In genomic region chr18:49749563-49749962, GRCh38 we compare ENCODE assay signal across 27 cellular contexts.
"Had no signal": no experiment of that assay in that cellular context is flagged by ENCODE, and none has a peak within 500 bp of the region (broad histone marks: within the 10 kb centered on the region; RNA-seq: fewer than 3 reads in every experiment).

No MANE protein-coding gene starts in this region.

- H3K4me1 ChIP-seq: neural progenitor cell, parathyroid adenoma, psoas muscle, sigmoid colon, stomach, tibial nerve, vagina had no signal

- ATAC-seq: natural killer cell treated with Interleukin-12 subunit alpha and Interleukin-12 subunit beta and Interleukin-15 and Interleukin-18, amount 100 ng/mL, for 72 hours; psoas muscle; right cardiac atrium; right lobe of liver; stimulated activated effector memory CD8-positive, alpha-beta T cell treated with anti-CD3 and anti-CD28 coated beads, Interleukin-12 subunit alpha, Interleukin-12 subunit beta, amount 100 ng/mL, for 72 hours; stimulated activated naive B cell treated with anti-CD40 and anti-IgM and Interleukin-4, amounts not matched to agents 10 μg/mL and 1 μg/mL and 100 μg/mL, for 72 hours had no signal

- DNase-seq: nephron progenitor cell; occipital lobe; ovary; posterior cingulate gyrus; psoas muscle; right cardiac atrium; right lobe of liver; small intestine; stimulated activated CD4-positive, alpha-beta T cell treated with anti-CD3 and anti-CD28 coated beads, Interleukin-15, amount 100 ng/mL, for 24 hours; stimulated activated CD4-positive, alpha-beta T cell treated with anti-CD3 and anti-CD28 coated beads, Interleukin-2, amount 100 ng/mL, for 24 hours; stimulated activated CD4-positive, alpha-beta T cell treated with anti-CD3 and anti-CD28 coated beads, Interleukin-2, amount 100 ng/mL, for 48 hours; stimulated activated CD4-positive, alpha-beta T cell treated with anti-CD3 and anti-CD28 coated beads, Interleukin-4, amount 100 ng/mL, for 24 hours; stimulated activated naive B cell treated with anti-CD40 and anti-IgM and Interleukin-4, amounts not matched to agents 10 μg/mL and 1 μg/mL and 100 μg/mL, for 72 hours; stimulated activated naive CD4-positive, alpha-beta T cell treated with Interleukin-2 at 50 U/mL for 16 hours; stomach; thyroid gland; trophoblast cell; upper lobe of left lung had no signal

- H3K79me2 ChIP-seq: parathyroid adenoma had no signal

- H3K36me3 ChIP-seq: neural progenitor cell, ovary, right lobe of liver, sigmoid colon, stomach, thoracic aorta, thyroid gland, tibial nerve, upper lobe of left lung, vagina had no signal

- H3K9me3 ChIP-seq: ovary, psoas muscle, right lobe of liver, sigmoid colon, stomach, thoracic aorta, thyroid gland, tibial nerve, upper lobe of left lung, vagina had no signal

- FAIRE-seq: small intestine, urothelium cell line had no signal

- H3K27ac ChIP-seq: neural progenitor cell, ovary, parathyroid adenoma, psoas muscle, right lobe of liver, sigmoid colon, stomach, thoracic aorta, thyroid gland, tibial nerve, upper lobe of left lung, vagina had no signal

- H3K4me2 ChIP-seq: neural progenitor cell had no signal

- H3K9ac ChIP-seq: neural progenitor cell, parathyroid adenoma had no signal

- H3K27me3 ChIP-seq: neural progenitor cell, ovary, right lobe of liver, sigmoid colon, thyroid gland, tibial nerve, upper lobe of left lung, vagina had no signal

- H3K4me3 ChIP-seq: neural progenitor cell, ovary, psoas muscle, right lobe of liver, sigmoid colon, stomach, thoracic aorta, thyroid gland, tibial nerve, upper lobe of left lung, vagina had no signal

- H2AFZ ChIP-seq: neural progenitor cell, parathyroid adenoma had no signal
